ENCODE assay signal across 15 cellular contexts in genomic region chr3:112689989-112690388, GRCh38. TPM values are rescaled to one million over a fixed set of nuclear protein-coding genes. Genes with fewer than 3 reads are reported as not detected.
"Had no signal": no experiment of that assay in that cellular context is flagged by ENCODE, and none has a peak within 500 bp of the region (broad histone marks: within the 10 kb centered on the region; RNA-seq: fewer than 3 reads in every experiment).

No MANE protein-coding gene starts in this region.

- ATAC-seq: activated naive CD4-positive, alpha-beta T cell treated with anti-CD3 and anti-CD28 coated beads, Interleukin-2, amount 50 U/mL, for 72 hours; heart right ventricle; left ventricle myocardium superior had no signal

- H3K4me3 Mint-ChIP-seq: activated CD4-positive, alpha-beta T cell treated with anti-CD3 and anti-CD28 coated beads, Interleukin-2, amount 10 ng/mL, durations not matched to agents 24 days and 14 days had no signal

- H3K4me1 ChIP-seq: heart right ventricle had no signal

- H3K4me3 ChIP-seq: dorsolateral prefrontal cortex, heart right ventricle, stomach, thyroid gland, vagina had no signal

- H3K27ac ChIP-seq: dorsolateral prefrontal cortex, stomach, thyroid gland, vagina had no signal

- H3K9me3 ChIP-seq: stomach, thyroid gland, vagina had no signal

- H3K27me3 ChIP-seq: stomach, thyroid gland, vagina had no signal

- H3K36me3 ChIP-seq: heart right ventricle, stomach, thyroid gland, vagina had no signal

- H3K27ac Mint-ChIP-seq: activated CD4-positive, alpha-beta T cell treated with anti-CD3 and anti-CD28 coated beads, Interleukin-2, amount 10 ng/mL, durations not matched to agents 24 days and 14 days; activated naive CD4-positive, alpha-beta T cell treated with anti-CD3 and anti-CD28 coated beads, Interleukin-2, amount 50 U/mL, for 72 hours; activated T-helper 2 cell treated with anti-CD3 and anti-CD28 coated beads, Interferon-gamma antibody, Interleukin-2, Interleukin-4, amounts not matched to agents 10 μg/mL and 5 μg/mL and 100 μg/mL, durations not matched to agents 14 hours and 24 hours and 36 hours had no signal

- DNase-seq: activated CD4-positive, alpha-beta T cell treated with anti-CD3 and anti-CD28 coated beads, Interleukin-2, amount 10 ng/mL, durations not matched to agents 24 days and 14 days; activated CD8-positive, alpha-beta memory T cell treated with anti-CD3 and anti-CD28 coated beads for 24 hours; amniotic stem cell; dorsolateral prefrontal cortex; foreskin melanocyte; heart right ventricle; kidney; left ventricle myocardium superior; mesenchymal stem cell; stomach; T-helper 1 cell; thyroid gland had no signal

RNA-seq across cellular contexts. Expression of gene CCDC80, which starts 49.0 kb away (rescaled TPM):
- total RNA-seq: activated CD4-positive, alpha-beta T cell treated with anti-CD3 and anti-CD28 coated beads, Interleukin-2, amount 10 ng/mL, durations not matched to agents 24 days and 14 days; activated T-helper 2 cell treated with anti-CD3 and anti-CD28 coated beads, Interferon-gamma antibody, Interleukin-2, Interleukin-4, amounts not matched to agents 10 μg/mL and 5 μg/mL and 100 μg/mL, durations not matched to agents 14 hours and 24 hours and 36 hours had no signal
